Comparison of ENCODE assay signal across 8 cellular contexts in the genomic region with DNA sequence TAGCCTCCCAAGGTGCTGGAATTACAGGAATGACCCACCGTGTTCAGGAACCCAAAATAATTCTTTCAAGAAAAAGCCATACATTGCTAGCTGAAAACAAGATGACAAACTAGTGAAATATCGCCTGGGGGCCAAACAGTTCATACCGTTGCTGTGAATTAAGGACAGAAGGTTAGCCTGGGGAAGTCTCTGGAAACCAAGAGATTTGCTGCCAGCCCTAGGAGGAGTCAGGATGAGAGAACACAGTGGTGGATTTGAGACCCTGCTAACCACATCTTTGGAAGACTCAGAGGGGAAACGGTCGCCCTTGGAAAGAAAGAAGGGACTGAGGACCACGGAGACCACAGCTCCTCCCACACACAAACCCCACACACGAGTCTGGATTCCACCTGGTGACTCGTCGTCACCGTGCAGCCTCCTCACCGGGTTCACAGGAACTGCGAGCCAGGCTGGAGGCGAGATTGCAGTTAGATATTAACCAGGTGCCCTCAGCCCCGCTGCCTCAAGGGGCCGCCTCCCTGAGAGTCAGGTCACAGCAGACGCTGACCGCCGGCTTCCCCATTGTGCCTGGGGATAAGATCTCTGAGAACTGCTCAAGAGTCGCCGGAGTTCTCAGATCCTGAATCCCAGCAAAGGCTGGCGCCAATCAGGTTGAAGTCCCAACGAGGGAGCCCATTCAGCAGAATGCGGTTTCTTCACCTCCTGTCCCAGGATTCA. TPM values are rescaled to one million over a fixed set of nuclear protein-coding genes. Genes with fewer than 3 reads are reported as not detected.
DNase-seq lines count a peak whose midpoint lies in the region; ATAC-seq lines count a peak whose summit lies in the region.
"Not testable (repeated sequence)": the region's sequence is repeated elsewhere in the genome, so short reads cannot be mapped to it uniquely, and the experiment has no call there.

No MANE protein-coding gene starts in this region.

- peak overlapping the region in 1 of 2 donors; percentile 79 for H3K27ac ChIP-seq in aorta (ENCODE audit: low read depth in 1 of 2, low read length in 2 of 2)

- H3K4me3 ChIP-seq in MG63 = peak overlapping the region; percentile 81
- H3K4me3 ChIP-seq in aorta (ENCODE audit: low read length in 2 of 2) = peak overlapping the region; percentile 72 to 84

- intact Hi-C loops in aorta (cut with DNase I) = not testable (repeated sequence)

- H3K4me1 ChIP-seq in aorta (ENCODE audit: control insufficient read depth in 1 of 2, insufficient read depth in 2 of 2, low read length in 2 of 2) = not testable (repeated sequence)

- not testable (repeated sequence) for H3K9me3 ChIP-seq in MG63; aorta (ENCODE audit: control insufficient read depth, low read length)

- peak; percentile 26 for ATAC-seq in GM18499 (IDR thresholded peaks at IDR 0.05; ENCODE audit: insufficient read depth, unreplicated experiment)
- ATAC-seq in HG02642 (IDR thresholded peaks at IDR 0.05; ENCODE audit: poor library complexity, unreplicated experiment) = peak; percentile 33
- peak; percentile 27 to 30 for ATAC-seq in activated CD4-positive, CD25-positive, alpha-beta regulatory T cell treated with anti-CD3 and anti-CD28 coated beads, Interleukin-2, amount 50 U/mL, for 24 hours
- ATAC-seq in aorta (ENCODE audit: low FRiP score) = peak; percentile 54

- H3K27me3 ChIP-seq in MG63; aorta (ENCODE audit: control insufficient read depth in 1 of 2, insufficient read depth in 2 of 2, low read length in 1 of 2): not testable (repeated sequence)

- DNase-seq in MG63 = peak; percentile 42
- DNase-seq in cerebellar cortex (ENCODE audit: low spot score) = peak; percentile 52
- DNase-seq in iPS-NIHi7 (ENCODE audit: extremely low spot score) = peak; percentile 25
- peak; percentile 72 for DNase-seq in renal cortical epithelial cell (ENCODE audit: low read depth)
- DNase-seq in aorta = peak; percentile 50 to 74

- WGBS in aorta, 2 donors = 2% methylated on average over 21 to 23 of the region's 23 CpGs

- H3K36me3 ChIP-seq in MG63; aorta (ENCODE audit: control insufficient read depth in 1 of 2, insufficient read depth in 2 of 2, low read length in 1 of 2): not testable (repeated sequence)

RNA-seq across cellular contexts. Expression of a gene that starts 1.0 kb away (rescaled TPM):
- 5.2 and 22.6 TPM in 2 replicates for total RNA-seq in MG63 (2014; rRNA removed; shearing (Covaris generic); ENCODE audit: low replicate concordance)
- total RNA-seq in renal cortical epithelial cell = 11.7 and 12.3 TPM in 2 replicates
- total RNA-seq in aorta = 1 to 10 TPM; 5.3 to 7.6 TPM
- polyA plus RNA-seq in aorta = 1 to 10 TPM; 2.4 to 3.9 TPM

RNA-seq across cellular contexts. Expression of a gene that starts 34.6 kb away (rescaled TPM):
- 4.5 and 4.8 TPM in 2 replicates for total RNA-seq in MG63 (2014; rRNA removed; shearing (Covaris generic); ENCODE audit: low replicate concordance)
- total RNA-seq in renal cortical epithelial cell (4.2 and 8.8 TPM in 2 replicates), aorta (1 to 10 TPM; 3.6 to 4.5 TPM)
- 1 to 10 TPM in 1 of 2 donors, under 1 TPM in 1; 0.67 to 2.1 TPM for polyA plus RNA-seq in aorta

RNA-seq across cellular contexts. Expression of a gene that starts 40.8 kb away (rescaled TPM):
- 3.2 and 5.5 TPM in 2 replicates for total RNA-seq in MG63 (2014; rRNA removed; shearing (Covaris generic); ENCODE audit: low replicate concordance)
- total RNA-seq in renal cortical epithelial cell (10.8 and 12.7 TPM in 2 replicates), aorta (1 to 10 TPM; 3.8 to 5.5 TPM)
- 1 to 10 TPM; 1.6 to 2.3 TPM for polyA plus RNA-seq in aorta
